10 cellular contexts compared by ENCODE assay signal in genomic region chr16:31471241-31471874, GRCh38. TPM values are rescaled to one million over a fixed set of nuclear protein-coding genes. Genes with fewer than 3 reads are reported as not detected.
A peak's percentile ranks its signal among the peaks of the same experiment; 100 is the strongest.
DNase-seq lines count a peak whose midpoint lies in the region; ATAC-seq, FAIRE-seq and TF ChIP-seq lines count a peak whose summit lies in the region.
"Had no signal": no experiment of that assay in that cellular context is flagged by ENCODE, and none has a peak within 500 bp of the region (broad histone marks: within the 10 kb centered on the region; RNA-seq: fewer than 3 reads in every experiment).

No MANE protein-coding gene starts in this region.

- peak overlapping the region; percentile 79 for H2AFZ ChIP-seq in keratinocyte (ENCODE audit: control insufficient read depth, low read length)

- H3K4me1 ChIP-seq in heart left ventricle: peaks cover 0 to 31% (median 14%) of the 10 kb centered on the region in 12 donors
- H3K4me1 ChIP-seq in keratinocyte (ENCODE audit: control insufficient read depth, extremely low read depth, insufficient read depth, low read length): peaks cover 5% of the 10 kb centered on the region
- H3K4me1 ChIP-seq in urinary bladder (ENCODE audit: insufficient read depth): peaks cover 3% of the 10 kb centered on the region

- H3K4me2 ChIP-seq in keratinocyte (ENCODE audit: control insufficient read depth, extremely low read depth, insufficient read depth, low read depth, low read length): peak overlapping the region; percentile 79

- peaks cover 0 to 2% (median 0%) of the 10 kb centered on the region in 9 donors for H3K27me3 ChIP-seq in heart left ventricle
- H3K27me3 ChIP-seq in keratinocyte (ENCODE audit: control insufficient read depth, extremely low read depth, insufficient read depth, low read length): no peaks in the 10 kb centered on the region

- H3K27ac ChIP-seq in heart left ventricle: peak overlapping the region; percentile 75 to 97 (median 90)
- H3K27ac ChIP-seq in keratinocyte (ENCODE audit: control insufficient read depth, insufficient read depth, low read length): no peak overlapping the region
- peak overlapping the region; percentile 42 for H3K27ac ChIP-seq in urinary bladder (ENCODE audit: low read depth)

- intact Hi-C loops in heart left ventricle (cut with DNase I): loop anchor here in 3 of 10 donors (1.0 to 5.0 kb wide), 2 partner anchors 11 to 36 kb away; partner anchors contain the start of gene RUSF1 (in 2 of the 3)
- intact Hi-C loops in Right ventricle myocardium inferior (cut with DNase I): loop anchor here (10.0 kb wide), 1 partner anchor 243 kb away; a partner anchor contains a TSS

- H3K79me2 ChIP-seq in keratinocyte (ENCODE audit: control insufficient read depth, insufficient read depth, low read length): no peaks in the 10 kb centered on the region

- H4K20me1 ChIP-seq in keratinocyte (ENCODE audit: control insufficient read depth, extremely low read depth, insufficient read depth, low read length): no peaks in the 10 kb centered on the region

- peak overlapping the region; percentile 63 for H3K9ac ChIP-seq in keratinocyte (ENCODE audit: control insufficient read depth, extremely low read depth, insufficient read depth, low read length)

- no peak for DNase-seq in heart left ventricle
- DNase-seq in Right ventricle myocardium inferior (ENCODE audit: missing footprints): no peak
- DNase-seq in keratinocyte (ENCODE audit: low read depth, low spot score): no peak
- no peak for DNase-seq in NCI-H2081 (lab: John Stamatoyannopoulos, UW)
- DNase-seq: CD8-positive, alpha-beta memory T cell; effector CD8-positive, alpha-beta T cell had no signal

- H3K36me3 ChIP-seq in heart left ventricle: peaks cover 0 to 42% (median 31%) of the 10 kb centered on the region in 9 donors
- H3K36me3 ChIP-seq in keratinocyte (ENCODE audit: control insufficient read depth in 2 of 2, extremely low read depth in 1 of 2, insufficient read depth in 2 of 2, low read length in 2 of 2): peaks cover 0 to 9% of the 10 kb centered on the region in 2 experiments
- H3K36me3 ChIP-seq in urinary bladder (ENCODE audit: insufficient read depth): no peaks in the 10 kb centered on the region

- no peaks in the 10 kb centered on the region for H3K9me1 ChIP-seq in keratinocyte (ENCODE audit: control insufficient read depth, extremely low read depth, insufficient read depth, low read length)

- 22 to 40% (median 32%) methylated on average over 12 to 15 of the region's 15 CpGs for WGBS in heart left ventricle, 4 donors
- 22% methylated on average over 15 of the region's 15 CpGs for WGBS in urinary bladder

- peak overlapping the region; percentile 45 to 86 (median 68) for H3K4me3 ChIP-seq in heart left ventricle
- peak overlapping the region; percentile 31 to 52 (median 52) for H3K4me3 ChIP-seq in keratinocyte (ENCODE audit: control insufficient read depth in 2 of 3, extremely low read depth in 1 of 3, insufficient read depth in 2 of 3, low read depth in 1 of 3, low read length in 3 of 3)
- peak overlapping the region; percentile 80 for H3K4me3 ChIP-seq in urinary bladder (ENCODE audit: low read depth, low read length)

- TF ChIP-seq POLR2A in heart left ventricle (IDR thresholded peaks at IDR 0.05): no peak

- TF ChIP-seq CTCF in heart left ventricle (IDR thresholded peaks at IDR 0.05) (no peak), keratinocyte (optimal IDR thresholded peaks at IDR 0.05 in 1 of 3, IDR thresholded peaks at IDR 0.05 in 1 of 3, conservative IDR thresholded peaks at IDR 0.05 in 1 of 3; ENCODE audit: extremely low read depth in 1 of 3, insufficient read depth in 2 of 3, low read length in 3 of 3) (no peak)

- no peak for FAIRE-seq in keratinocyte (lab: Jason Lieb, UNC)

- H3K9me3 ChIP-seq in heart left ventricle (no peaks in the 10 kb centered on the region), keratinocyte (ENCODE audit: control insufficient read depth, low read depth, low read length) (no peaks in the 10 kb centered on the region)

- ATAC-seq in heart left ventricle (no peak), Right ventricle myocardium inferior (no peak), GM19035 (IDR thresholded peaks at IDR 0.05; ENCODE audit: unreplicated experiment) (no peak)

- dilution Hi-C loops in keratinocyte (cut with MboI; ENCODE audit: extremely low pct_ligation_motif_present, low sequenced_read_pairs): no loop called here

RNA-seq across cellular contexts. Expression of gene TGFB1I1, which starts 0.6 kb away (rescaled TPM):
- 10 to 100 TPM; 12.9 to 37.7 (median 19.5) TPM for total RNA-seq in heart left ventricle
- 10 to 100 TPM; 14.1 to 29.5 TPM for polyA plus RNA-seq in heart left ventricle
- total RNA-seq in Right ventricle myocardium inferior: 19.9 TPM
- 3.7 to 14.0 TPM (median 5.5 TPM) in 3 replicates for polyA plus RNA-seq in keratinocyte
- 1.1 TPM for polyA plus RNA-seq in keratinocyte (2011; ENCODE audit: low read depth)
- polyA plus RNA-seq in keratinocyte (2011; cell fraction: cytosol; rRNA removed): 9.0 and 12.1 TPM in 2 replicates
- 11.4 and 14.5 TPM in 2 replicates for polyA plus RNA-seq in keratinocyte (2011; cell fraction: nucleus; rRNA removed)
- 4.3 and 20.4 TPM in 2 replicates for polyA plus RNA-seq in keratinocyte (2012; ENCODE audit: low replicate concordance)
- 4.4 to 17.5 TPM (median 5.2 TPM) in 3 replicates for polyA minus RNA-seq in keratinocyte
- polyA minus RNA-seq in keratinocyte (2011; cell fraction: cytosol; rRNA and poly(A)+ RNA removed): 17.8 TPM
- 2.8 and 5.0 TPM in 2 replicates for polyA minus RNA-seq in keratinocyte (2011; cell fraction: nucleus; rRNA and poly(A)+ RNA removed)
- 76.2 TPM for total RNA-seq in urinary bladder
- polyA plus RNA-seq in urinary bladder: 341 TPM
- polyA plus RNA-seq: CD8-positive, alpha-beta memory T cell had no signal

RNA-seq across cellular contexts. Expression of gene SLC5A2, which starts 11.6 kb away (rescaled TPM):
- total RNA-seq in heart left ventricle (not detected), Right ventricle myocardium inferior (not detected), urinary bladder (0.42 TPM)
- polyA plus RNA-seq in heart left ventricle (under 1 TPM; 0.08 to 0.76 TPM), keratinocyte (0.03 TPM in 2 of 3 replicates, not detected in the other), urinary bladder (2.8 TPM)
- polyA plus RNA-seq in keratinocyte (2011; ENCODE audit: low read depth): not detected
- not detected in 2 replicates for polyA plus RNA-seq in keratinocyte (2011; cell fraction: cytosol; rRNA removed)
- 0.04 TPM in 1 of 2 replicates, not detected in the other for polyA plus RNA-seq in keratinocyte (2011; cell fraction: nucleus; rRNA removed)
- 0.89 TPM in 1 of 2 replicates, not detected in the other for polyA plus RNA-seq in keratinocyte (2012; ENCODE audit: low replicate concordance)
- polyA minus RNA-seq in keratinocyte: not detected in 3 replicates
- polyA minus RNA-seq in keratinocyte (2011; cell fraction: cytosol; rRNA and poly(A)+ RNA removed): not detected
- not detected in 2 replicates for polyA minus RNA-seq in keratinocyte (2011; cell fraction: nucleus; rRNA and poly(A)+ RNA removed)
- total RNA-seq: H4, OCI-LY7 had no signal

RNA-seq across cellular contexts. Expression of gene ARMC5, which starts 12.1 kb away (rescaled TPM):
- total RNA-seq in heart left ventricle (1 to 10 TPM; 4.1 to 9.2 (median 6.5) TPM), Right ventricle myocardium inferior (5.5 TPM), urinary bladder (5.4 TPM)
- polyA plus RNA-seq in heart left ventricle (1 to 10 TPM; 6.6 to 8.2 TPM), keratinocyte (3.0 to 4.4 TPM (median 3.8 TPM) in 3 replicates), urinary bladder (13.1 TPM)
- polyA plus RNA-seq in keratinocyte (2011; ENCODE audit: low read depth): 6.1 TPM
- polyA plus RNA-seq in keratinocyte (2011; cell fraction: cytosol; rRNA removed): 1.2 and 3.6 TPM in 2 replicates
- 8.9 and 12.5 TPM in 2 replicates for polyA plus RNA-seq in keratinocyte (2011; cell fraction: nucleus; rRNA removed)
- polyA plus RNA-seq in keratinocyte (2012; ENCODE audit: low replicate concordance): 6.2 and 7.6 TPM in 2 replicates
- polyA minus RNA-seq in keratinocyte: 1.9 to 10.4 TPM (median 3.2 TPM) in 3 replicates
- 9.0 TPM for polyA minus RNA-seq in keratinocyte (2011; cell fraction: cytosol; rRNA and poly(A)+ RNA removed)
- 6.1 and 9.2 TPM in 2 replicates for polyA minus RNA-seq in keratinocyte (2011; cell fraction: nucleus; rRNA and poly(A)+ RNA removed)

RNA-seq across cellular contexts. Expression of gene ZNF843, which starts 28.8 kb away (rescaled TPM):
- total RNA-seq in heart left ventricle (1 to 10 TPM; 1.0 to 4.7 (median 2.5) TPM), Right ventricle myocardium inferior (1.8 TPM), urinary bladder (0.79 TPM)
- polyA plus RNA-seq in heart left ventricle (1 to 10 TPM in 1 of 2 donors, under 1 TPM in 1; 0.43 to 1.2 TPM), keratinocyte (0.08 to 0.12 TPM (median 0.10 TPM) in 3 replicates), urinary bladder (0.76 TPM)
- polyA plus RNA-seq in keratinocyte (2011; ENCODE audit: low read depth): 0.12 TPM
- polyA plus RNA-seq in keratinocyte (2011; cell fraction: cytosol; rRNA removed): 0.06 and 0.18 TPM in 2 replicates
- polyA plus RNA-seq in keratinocyte (2011; cell fraction: nucleus; rRNA removed): 0.14 and 0.23 TPM in 2 replicates
- polyA plus RNA-seq in keratinocyte (2012; ENCODE audit: low replicate concordance): 0.13 and 0.48 TPM in 2 replicates
- polyA minus RNA-seq in keratinocyte: 0.07 TPM in 1 of 3 replicates, not detected in the others
- not detected for polyA minus RNA-seq in keratinocyte (2011; cell fraction: cytosol; rRNA and poly(A)+ RNA removed)
- 0.32 TPM in 1 of 2 replicates, not detected in the other for polyA minus RNA-seq in keratinocyte (2011; cell fraction: nucleus; rRNA and poly(A)+ RNA removed)

RNA-seq across cellular contexts. Expression of gene RUSF1, which starts 36.8 kb away (rescaled TPM):
- total RNA-seq in heart left ventricle: 10 to 100 TPM; 17.8 to 32.5 (median 21.2) TPM
- polyA plus RNA-seq in heart left ventricle: 10 to 100 TPM; 25.3 to 30.9 TPM
- 19.9 TPM for total RNA-seq in Right ventricle myocardium inferior
- polyA plus RNA-seq in keratinocyte: 12.2 to 23.3 TPM (median 17.4 TPM) in 3 replicates
- 28.3 TPM for polyA plus RNA-seq in keratinocyte (2011; ENCODE audit: low read depth)
- polyA plus RNA-seq in keratinocyte (2011; cell fraction: cytosol; rRNA removed): 5.1 and 9.5 TPM in 2 replicates
- polyA plus RNA-seq in keratinocyte (2011; cell fraction: nucleus; rRNA removed): 55.9 and 68.3 TPM in 2 replicates
- polyA plus RNA-seq in keratinocyte (2012; ENCODE audit: low replicate concordance): 24.1 and 26.1 TPM in 2 replicates
- 13.6 to 38.1 TPM (median 21.5 TPM) in 3 replicates for polyA minus RNA-seq in keratinocyte
- 14.2 TPM for polyA minus RNA-seq in keratinocyte (2011; cell fraction: cytosol; rRNA and poly(A)+ RNA removed)
- polyA minus RNA-seq in keratinocyte (2011; cell fraction: nucleus; rRNA and poly(A)+ RNA removed): 26.1 and 27.0 TPM in 2 replicates
- 59.4 TPM for total RNA-seq in urinary bladder
- polyA plus RNA-seq in urinary bladder: 59.4 TPM
